ENCODE assay signal across 9 cellular contexts in the genomic region with DNA sequence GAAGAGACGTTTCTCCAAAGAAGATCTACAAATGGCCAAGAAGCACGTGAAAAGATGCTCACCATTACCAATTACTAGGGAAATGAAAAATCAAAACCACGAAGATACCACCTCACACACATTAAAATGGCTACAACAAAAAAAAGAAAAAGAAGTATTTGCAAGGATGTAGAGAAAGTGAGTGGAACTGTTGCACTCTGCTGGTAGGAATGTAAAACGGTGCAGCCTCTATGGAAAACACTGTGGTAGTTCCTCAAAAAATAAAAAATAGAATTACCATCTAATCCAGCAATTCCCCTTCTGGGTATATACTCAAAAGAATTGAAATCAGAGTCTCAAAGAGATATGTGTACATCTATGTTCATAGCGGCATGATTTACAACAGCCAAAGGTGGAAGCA.
DNase-seq lines count a peak whose midpoint lies in the region; ATAC-seq, FAIRE-seq and TF ChIP-seq lines count a peak whose summit lies in the region.
"Had no signal": no experiment of that assay in that cellular context is flagged by ENCODE, and none has a peak within 500 bp of the region (broad histone marks: within the 10 kb centered on the region; RNA-seq: fewer than 3 reads in every experiment).

No MANE protein-coding gene starts in this region.

- no peaks in the 10 kb centered on the region for H3K9me2 ChIP-seq in HCT116 (ENCODE audit: insufficient read depth)

- no peak for TF ChIP-seq POLR2A in HCT116 (IDR thresholded peaks at IDR 0.05; ENCODE audit: borderline replicate concordance, extremely low read depth, insufficient read depth, insufficient read length)

- H4K20me1 ChIP-seq in HCT116 (ENCODE audit: insufficient read depth): no peaks in the 10 kb centered on the region

- RAD21 ChIA-PET in HCT116 (lab: Charles Lee; ENCODE audit: low non-redundant PET in 1 of 2, low total read pairs in 2 of 2, uncharacterized antibody in 2 of 2, unreplicated experiment in 2 of 2): no interaction called here

- peak; percentile 78 for FAIRE-seq in A204.1 (lab: Jason Lieb, UNC)

- no peak overlapping the region for H2AFZ ChIP-seq in HCT116 (ENCODE audit: low read depth, low read length, poor library complexity, severe bottlenecking)

- CTCF ChIA-PET in HCT116 (lab: Charles Lee): no interaction called here

- BruUV-seq in HCT116 (replicated peaks; lab: Mats Ljungman, UMichigan): no TSS peak

- H3K4me3 ChIP-seq in HCT116 (replicated peaks in 1 of 2; ENCODE audit: low read depth in 1 of 2, low read length in 2 of 2) (no peak overlapping the region), ascending aorta (no peak overlapping the region)

- no peaks in the 10 kb centered on the region for H3K36me3 ChIP-seq in HCT116 (ENCODE audit: control insufficient read depth in 1 of 2, insufficient read depth in 2 of 2, low read length in 2 of 2)
- no peaks in the 10 kb centered on the region for H3K36me3 ChIP-seq in ascending aorta

- H3K79me2 ChIP-seq in HCT116 (ENCODE audit: insufficient read depth, low read length): no peaks in the 10 kb centered on the region

- no peak overlapping the region for H3K4me2 ChIP-seq in HCT116 (ENCODE audit: low read length)

- no peak overlapping the region for H3K27ac ChIP-seq in HCT116 (ENCODE audit: low read depth, low read length)
- no peak overlapping the region for H3K27ac ChIP-seq in ascending aorta

- H3K4me1 ChIP-seq in HCT116 (ENCODE audit: control insufficient read depth in 1 of 2, insufficient read depth in 2 of 2, low read length in 2 of 2) (no peaks in the 10 kb centered on the region), ascending aorta (no peaks in the 10 kb centered on the region)

- DNase-seq in HCT116 (ENCODE audit: low read depth, low spot score) (no peak), ascending aorta (ENCODE audit: low spot score in 2 of 2) (no peak), iPS DF 19.7 (ENCODE audit: low read depth, low spot score) (peak; percentile 5), NCI-H2107 treated with DMSO at 0.1 percent for 48 hours (lab: John Stamatoyannopoulos, UW; ENCODE audit: unreplicated experiment) (no peak), NOMO-1 (lab: John Stamatoyannopoulos, UW; ENCODE audit: unreplicated experiment in 2 of 2) (no peak)
- DNase-seq in effector CD8-positive, alpha-beta T cell (lab: John Stamatoyannopoulos, UW): no peak
- DNase-seq: NCI-H146 had no signal

- intact Hi-C loops in HCT116 (cut with micrococcal nuclease) (no loop called here), ascending aorta (cut with DNase I) (no loop called here)

- peak; percentile 31 to 89 (median 79); a peak in 5 of 6 replicates for TF ChIP-seq CTCF in HCT116 (IDR thresholded peaks at IDR 0.05 in 2 of 3, conservative IDR thresholded peaks at IDR 0.05 in 1 of 3; ENCODE audit: borderline replicate concordance in 1 of 3, insufficient read depth in 1 of 3, low read depth in 2 of 3, low read length in 2 of 3)
- peak in 2 of 3 experiments; percentile 35 to 42 for TF ChIP-seq CTCF in ascending aorta (IDR thresholded peaks at IDR 0.05)

- H3K9me3 ChIP-seq in HCT116 (ENCODE audit: control insufficient read depth in 1 of 2, insufficient read depth in 1 of 2, low read depth in 1 of 2, low read length in 2 of 2) (no peaks in the 10 kb centered on the region), ascending aorta (no peaks in the 10 kb centered on the region)

- ATAC-seq in HCT116 (peak; percentile 76), HG03354 (IDR thresholded peaks at IDR 0.05; ENCODE audit: poor library complexity, severe bottlenecking, unreplicated experiment) (no peak)

- peak; percentile 49 for TF ChIP-seq RAD21 in HCT116 (IDR thresholded peaks at IDR 0.05; ENCODE audit: low read depth)

- POLR2A ChIA-PET in HCT116 (lab: Charles Lee): no interaction called here

- H3K27me3 ChIP-seq in HCT116 (ENCODE audit: insufficient read depth, low read length) (no peaks in the 10 kb centered on the region), ascending aorta (no peaks in the 10 kb centered on the region)

- H3K9ac ChIP-seq in HCT116 (ENCODE audit: low read length): no peak overlapping the region

TF ChIP-seq in HCT116, 20 proteins besides CTCF, POLR2A, EP300 and RAD21:
- TF ChIP-seq CBX3 (IDR thresholded peaks at IDR 0.05; ENCODE audit: low read depth): 0 out of 2 replicates have a peak, but pooled peaks have one; percentile 56
- TF ChIP-seq, protein P1, sequence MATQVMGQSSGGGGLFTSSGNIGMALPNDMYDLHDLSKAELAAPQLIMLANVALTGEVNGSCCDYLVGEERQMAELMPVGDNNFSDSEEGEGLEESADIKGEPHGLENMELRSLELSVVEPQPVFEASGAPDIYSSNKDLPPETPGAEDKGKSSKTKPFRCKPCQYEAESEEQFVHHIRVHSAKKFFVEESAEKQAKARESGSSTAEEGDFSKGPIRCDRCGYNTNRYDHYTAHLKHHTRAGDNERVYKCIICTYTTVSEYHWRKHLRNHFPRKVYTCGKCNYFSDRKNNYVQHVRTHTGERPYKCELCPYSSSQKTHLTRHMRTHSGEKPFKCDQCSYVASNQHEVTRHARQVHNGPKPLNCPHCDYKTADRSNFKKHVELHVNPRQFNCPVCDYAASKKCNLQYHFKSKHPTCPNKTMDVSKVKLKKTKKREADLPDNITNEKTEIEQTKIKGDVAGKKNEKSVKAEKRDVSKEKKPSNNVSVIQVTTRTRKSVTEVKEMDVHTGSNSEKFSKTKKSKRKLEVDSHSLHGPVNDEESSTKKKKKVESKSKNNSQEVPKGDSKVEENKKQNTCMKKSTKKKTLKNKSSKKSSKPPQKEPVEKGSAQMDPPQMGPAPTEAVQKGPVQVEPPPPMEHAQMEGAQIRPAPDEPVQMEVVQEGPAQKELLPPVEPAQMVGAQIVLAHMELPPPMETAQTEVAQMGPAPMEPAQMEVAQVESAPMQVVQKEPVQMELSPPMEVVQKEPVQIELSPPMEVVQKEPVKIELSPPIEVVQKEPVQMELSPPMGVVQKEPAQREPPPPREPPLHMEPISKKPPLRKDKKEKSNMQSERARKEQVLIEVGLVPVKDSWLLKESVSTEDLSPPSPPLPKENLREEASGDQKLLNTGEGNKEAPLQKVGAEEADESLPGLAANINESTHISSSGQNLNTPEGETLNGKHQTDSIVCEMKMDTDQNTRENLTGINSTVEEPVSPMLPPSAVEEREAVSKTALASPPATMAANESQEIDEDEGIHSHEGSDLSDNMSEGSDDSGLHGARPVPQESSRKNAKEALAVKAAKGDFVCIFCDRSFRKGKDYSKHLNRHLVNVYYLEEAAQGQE (IDR thresholded peaks at IDR 0.05; ENCODE audit: low read depth): no peak
- TF ChIP-seq TCF7L2 (IDR thresholded peaks at IDR 0.05; ENCODE audit: borderline replicate concordance, extremely low read depth, insufficient read depth, insufficient read length): no peak
